In genomic region chr4:1080432-1080831, GRCh38 we compare ENCODE assay signal across 29 cellular contexts. TPM values are rescaled to one million over a fixed set of nuclear protein-coding genes. Genes with fewer than 3 reads are reported as not detected.
DNase-seq lines count a peak whose midpoint lies in the region; ATAC-seq and TF ChIP-seq lines count a peak whose summit lies in the region.
"Had no signal": no experiment of that assay in that cellular context is flagged by ENCODE, and none has a peak within 500 bp of the region (broad histone marks: within the 10 kb centered on the region; RNA-seq: fewer than 3 reads in every experiment).

No MANE protein-coding gene starts in this region.

- H3K36me3 Mint-ChIP-seq in MCF 10A (ENCODE audit: insufficient read depth, unreplicated experiment): no peaks in the 10 kb centered on the region
- H3K36me3 Mint-ChIP-seq in activated T-helper 17 cell treated with anti-CD3 and anti-CD28 coated beads, Interleukin-2, amount 50 U/mL, for 72 hours (ENCODE audit: low read depth): no peaks in the 10 kb centered on the region
- no peaks in the 10 kb centered on the region for H3K36me3 Mint-ChIP-seq in activated T-cell treated with anti-CD3 and anti-CD28 coated beads, Interleukin-2, amount 50 U/mL, for 4 hours (ENCODE audit: insufficient read depth)
- H3K36me3 Mint-ChIP-seq: CD4-positive, alpha-beta memory T cell had no signal

- H3K36me3 ChIP-seq in mammary epithelial cell (ENCODE audit: insufficient read depth, low read length): no peaks in the 10 kb centered on the region
- H3K36me3 ChIP-seq: HAP-1 had no signal

- H3K4me3 Mint-ChIP-seq in MCF 10A (ENCODE audit: unreplicated experiment): no peak overlapping the region
- H3K4me3 Mint-ChIP-seq in activated T-helper 17 cell treated with anti-CD3 and anti-CD28 coated beads, Interleukin-2, amount 50 U/mL, for 72 hours: no peak overlapping the region
- no peak overlapping the region for H3K4me3 Mint-ChIP-seq in activated T-cell treated with anti-CD3 and anti-CD28 coated beads, Interleukin-2, amount 50 U/mL, for 4 hours
- H3K4me3 Mint-ChIP-seq: CD4-positive, alpha-beta memory T cell; GM23338 had no signal

- no peak for TF ChIP-seq CTCF in MCF 10A (IDR thresholded peaks at IDR 0.05; ENCODE audit: unreplicated experiment)
- TF ChIP-seq CTCF in mammary epithelial cell (conservative IDR thresholded peaks at IDR 0.05 in 1 of 2, IDR thresholded peaks at IDR 0.05 in 1 of 2; ENCODE audit: extremely low read depth in 1 of 2, insufficient read depth in 1 of 2, low read depth in 1 of 2, low read length in 2 of 2): no peak

- BruUV-seq in MCF 10A (replicated peaks; lab: Mats Ljungman, UMichigan): no TSS peak
- no TSS peak for BruUV-seq in mammary epithelial cell (replicated peaks; lab: Mats Ljungman, UMichigan)

- 67% methylated on average over 3 of the region's 9 CpGs for whole genome bisulfite sequencing in mammary epithelial cell (ENCODE audit: low coverage, missing lambda C conversion rate)

- H3K9me3 Mint-ChIP-seq in MCF 10A (ENCODE audit: unreplicated experiment): no peaks in the 10 kb centered on the region
- no peaks in the 10 kb centered on the region for H3K9me3 Mint-ChIP-seq in activated T-helper 17 cell treated with anti-CD3 and anti-CD28 coated beads, Interleukin-2, amount 50 U/mL, for 72 hours
- H3K9me3 Mint-ChIP-seq in activated T-cell treated with anti-CD3 and anti-CD28 coated beads, Interleukin-2, amount 50 U/mL, for 4 hours: no peaks in the 10 kb centered on the region
- H3K9me3 Mint-ChIP-seq: CD4-positive, alpha-beta memory T cell had no signal

- POLR2A ChIA-PET in MCF 10A (lab: Yijun Ruan, JAX): no interaction called here

- H3K79me2 ChIP-seq in mammary epithelial cell (ENCODE audit: insufficient read depth, low read length): no peaks in the 10 kb centered on the region

- peaks cover 10% of the 10 kb centered on the region for H3K27me3 Mint-ChIP-seq in MCF 10A (ENCODE audit: insufficient read depth, unreplicated experiment)
- H3K27me3 Mint-ChIP-seq in activated T-helper 17 cell treated with anti-CD3 and anti-CD28 coated beads, Interleukin-2, amount 50 U/mL, for 72 hours: peaks cover 28% of the 10 kb centered on the region
- H3K27me3 Mint-ChIP-seq in activated T-cell treated with anti-CD3 and anti-CD28 coated beads, Interleukin-2, amount 50 U/mL, for 4 hours (ENCODE audit: low read depth): peaks cover 35% of the 10 kb centered on the region

- no peaks in the 10 kb centered on the region for H4K20me1 ChIP-seq in mammary epithelial cell (ENCODE audit: insufficient read depth, low read length)

- no peak for ATAC-seq in activated T-helper 17 cell treated with anti-CD3 and anti-CD28 coated beads, Interleukin-2, amount 50 U/mL, for 72 hours (replicated peaks)
- ATAC-seq in Right ventricle myocardium superior (ENCODE audit: poor library complexity): no peak
- ATAC-seq in activated T-cell treated with anti-CD3 and anti-CD28 coated beads, Interleukin-2, amount 50 U/mL, for 4 hours: no peak

- CTCF ChIA-PET in MCF 10A (lab: Yijun Ruan, JAX): interaction anchor here (0.6 kb wide), 1 partner anchor 121 kb away, joined by 3 read pairs; no protein-coding TSS in a partner anchor
- CTCF ChIA-PET in mammary epithelial cell (lab: Charles Lee; ENCODE audit: low non-redundant PET): no interaction called here

- dilution Hi-C loops in mammary epithelial cell (cut with HindIII; ENCODE audit: low sequenced_read_pairs): no loop called here

- in situ Hi-C loops in mammary epithelial cell (cut with MboI; ENCODE audit: low sequenced_read_pairs in 2 of 2): no loop called here

- H3K27ac Mint-ChIP-seq in MCF 10A (ENCODE audit: low read depth, unreplicated experiment): peak overlapping the region; percentile 41
- H3K27ac Mint-ChIP-seq in activated T-helper 17 cell treated with anti-CD3 and anti-CD28 coated beads, Interleukin-2, amount 50 U/mL, for 72 hours: peak overlapping the region; percentile 87
- H3K27ac Mint-ChIP-seq: GM23338 had no signal

- no peak for DNase-seq in MCF 10A (ENCODE audit: unreplicated experiment)
- no peak for DNase-seq in mammary epithelial cell
- DNase-seq in mesenteric fat pad (ENCODE audit: low spot score): peak; percentile 81
- no peak for DNase-seq in NCI-H446 (lab: John Stamatoyannopoulos, UW)
- DNase-seq in Right ventricle myocardium superior: no peak
- DNase-seq in activated T-cell treated with anti-CD3 and anti-CD28 coated beads, Interleukin-2, amount 50 U/mL, for 4 hours: no peak
- DNase-seq: AML-193; C1 segment of cervical spinal cord; CD4-positive, alpha-beta memory T cell; COR-L47; DMS53; Kasumi-1; MV-4-11; NCI-H1105; NCI-H1436 treated with DMSO at 0.1 percent for 48 hours; NCI-H1930; NCI-H2107; NCI-H524 treated with DMSO at 0.1 percent for 48 hours; NCI-H774; PC-9 had no signal

- no peak overlapping the region for H3K4me3 ChIP-seq in mammary epithelial cell (replicated peaks in 1 of 3; ENCODE audit: insufficient read depth in 1 of 3, low read depth in 2 of 3, low read length in 3 of 3)
- H3K4me3 ChIP-seq: GM23338, HAP-1, PC-9 had no signal

- no peak overlapping the region for H3K9ac ChIP-seq in mammary epithelial cell (ENCODE audit: insufficient read depth, low read length)

- H3K9me3 ChIP-seq in mammary epithelial cell (replicated peaks; ENCODE audit: insufficient read depth, low read length): no peaks in the 10 kb centered on the region
- H3K9me3 ChIP-seq: HAP-1 had no signal

- intact Hi-C loops in MCF 10A (cut with micrococcal nuclease) (loop anchor here (5.0 kb wide), 2 partner anchors 37 to 68 kb away; partner anchors contain the start of gene FGFRL1), mammary epithelial cell (cut with micrococcal nuclease) (no loop called here), Right ventricle myocardium superior (cut with DNase I) (no loop called here)

- H3K4me1 Mint-ChIP-seq in MCF 10A (ENCODE audit: insufficient read depth, unreplicated experiment): peaks cover 25% of the 10 kb centered on the region
- H3K4me1 Mint-ChIP-seq in activated T-helper 17 cell treated with anti-CD3 and anti-CD28 coated beads, Interleukin-2, amount 50 U/mL, for 72 hours: peaks cover 5% of the 10 kb centered on the region
- peaks cover 3% of the 10 kb centered on the region for H3K4me1 Mint-ChIP-seq in activated T-cell treated with anti-CD3 and anti-CD28 coated beads, Interleukin-2, amount 50 U/mL, for 4 hours (ENCODE audit: low read depth)
- H3K4me1 Mint-ChIP-seq: CD4-positive, alpha-beta memory T cell; GM23338 had no signal

- H3K4me1 ChIP-seq in mammary epithelial cell (ENCODE audit: insufficient read depth, low read length): peaks cover 24% of the 10 kb centered on the region
- H3K4me1 ChIP-seq: HAP-1 had no signal

- no peak overlapping the region for H2AFZ ChIP-seq in mammary epithelial cell (ENCODE audit: low read depth, low read length)
- H2AFZ ChIP-seq: GM23338, PC-9 had no signal

- H3K27ac ChIP-seq in mammary epithelial cell (ENCODE audit: insufficient read depth, low read depth, low read length): no peak overlapping the region
- H3K27ac ChIP-seq: PC-9 had no signal

- H3K4me2 ChIP-seq in mammary epithelial cell (ENCODE audit: insufficient read depth, low read depth, low read length): no peak overlapping the region
- H3K4me2 ChIP-seq: GM23338 had no signal

- no peaks in the 10 kb centered on the region for H3K27me3 ChIP-seq in mammary epithelial cell (ENCODE audit: insufficient read depth, low read length)

RNA-seq across cellular contexts. Expression of gene RNF212, which starts 32.9 kb away (rescaled TPM):
- total RNA-seq in MCF 10A (2022) (not detected in 2 replicates), mammary epithelial cell (1 to 10 TPM in 1 of 2 donors, under 1 TPM in 1; 0.33 to 2.2 TPM), mesenteric fat pad (4.2 TPM), Right ventricle myocardium superior (0.30 TPM)
- 1.1 TPM for polyA plus RNA-seq in mammary epithelial cell
- not detected for polyA minus RNA-seq in mammary epithelial cell
- 1 to 10 TPM; 1.3 to 3.7 TPM for total RNA-seq in activated T-helper 17 cell treated with anti-CD3 and anti-CD28 coated beads, Interleukin-2, amount 50 U/mL, for 72 hours
- total RNA-seq in activated T-cell treated with anti-CD3 and anti-CD28 coated beads, Interleukin-2, amount 50 U/mL, for 4 hours: 1 to 10 TPM in 1 of 3 donors, under 1 TPM in 2; 0.79 to 2.9 (median 0.84) TPM
- total RNA-seq: A172, Daoy, G401, HT-29, RPMI7951, SK-MEL-5 had no signal
